1 cellular context compared by ENCODE assay signal in the genomic region with DNA sequence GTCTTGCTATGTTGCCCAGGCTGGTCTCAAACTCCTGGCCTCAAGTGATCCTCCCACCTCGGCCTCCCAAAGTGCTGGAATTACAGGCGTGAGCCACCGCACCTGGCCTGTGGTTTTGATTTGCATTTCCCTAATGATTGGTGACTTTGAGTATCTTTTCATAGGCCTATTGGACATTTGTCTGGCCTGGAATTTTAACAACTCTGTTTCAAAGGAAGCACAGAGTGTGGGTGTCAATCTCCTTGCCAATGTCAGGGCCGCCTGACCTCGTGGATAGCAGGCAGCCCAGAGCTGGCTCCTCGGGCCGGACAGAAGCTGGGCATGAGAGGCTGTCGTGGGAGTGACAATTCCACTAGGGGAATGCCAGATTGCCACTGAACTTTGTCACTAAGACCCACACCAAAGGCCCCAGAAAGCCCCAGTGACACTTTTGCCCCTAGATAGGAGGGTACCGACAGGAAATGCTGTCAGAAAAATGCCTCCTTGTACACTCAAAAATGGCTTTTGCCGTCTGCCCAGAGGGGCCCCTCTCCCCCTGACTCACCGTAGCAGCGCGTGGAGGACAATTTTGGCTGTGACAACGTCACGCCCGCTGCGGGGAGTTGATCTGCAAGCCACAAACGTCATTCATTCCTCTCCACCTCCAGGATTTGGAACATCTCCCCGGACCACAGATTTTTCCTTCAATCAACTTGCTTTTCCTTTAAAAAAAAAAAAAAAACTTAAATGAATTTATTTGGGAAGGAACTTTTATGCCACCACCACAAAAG.
TF ChIP-seq lines count a peak whose summit lies in the region.

No MANE protein-coding gene starts in this region.

TF ChIP-seq in GM23338, 12 proteins besides CTCF, POLR2A, EP300 and RAD21:
- no peak for TF ChIP-seq ZNF462 (CRISPR knock-in tag; IDR thresholded peaks at IDR 0.05)
- TF ChIP-seq JUNB (IDR thresholded peaks at IDR 0.05; ENCODE audit: unreplicated experiment) = no peak
- no peak for TF ChIP-seq POLR2AphosphoS5 (IDR thresholded peaks at IDR 0.05; ENCODE audit: low read depth)
- no peak for TF ChIP-seq CREB1 (CRISPR knock-in tag; IDR thresholded peaks at IDR 0.05; ENCODE audit: low read depth)
- no peak for TF ChIP-seq ETS1 (IDR thresholded peaks at IDR 0.05)
- TF ChIP-seq STAT1 (IDR thresholded peaks at IDR 0.05; ENCODE audit: unreplicated experiment) = no peak
- no peak for TF ChIP-seq ZNF331 (CRISPR knock-in tag; IDR thresholded peaks at IDR 0.05; ENCODE audit: low read depth)
- no peak for TF ChIP-seq NANOG (IDR thresholded peaks at IDR 0.05; ENCODE audit: borderline replicate concordance)
